ENCODE assay signal across 8 cellular contexts in the genomic region with DNA sequence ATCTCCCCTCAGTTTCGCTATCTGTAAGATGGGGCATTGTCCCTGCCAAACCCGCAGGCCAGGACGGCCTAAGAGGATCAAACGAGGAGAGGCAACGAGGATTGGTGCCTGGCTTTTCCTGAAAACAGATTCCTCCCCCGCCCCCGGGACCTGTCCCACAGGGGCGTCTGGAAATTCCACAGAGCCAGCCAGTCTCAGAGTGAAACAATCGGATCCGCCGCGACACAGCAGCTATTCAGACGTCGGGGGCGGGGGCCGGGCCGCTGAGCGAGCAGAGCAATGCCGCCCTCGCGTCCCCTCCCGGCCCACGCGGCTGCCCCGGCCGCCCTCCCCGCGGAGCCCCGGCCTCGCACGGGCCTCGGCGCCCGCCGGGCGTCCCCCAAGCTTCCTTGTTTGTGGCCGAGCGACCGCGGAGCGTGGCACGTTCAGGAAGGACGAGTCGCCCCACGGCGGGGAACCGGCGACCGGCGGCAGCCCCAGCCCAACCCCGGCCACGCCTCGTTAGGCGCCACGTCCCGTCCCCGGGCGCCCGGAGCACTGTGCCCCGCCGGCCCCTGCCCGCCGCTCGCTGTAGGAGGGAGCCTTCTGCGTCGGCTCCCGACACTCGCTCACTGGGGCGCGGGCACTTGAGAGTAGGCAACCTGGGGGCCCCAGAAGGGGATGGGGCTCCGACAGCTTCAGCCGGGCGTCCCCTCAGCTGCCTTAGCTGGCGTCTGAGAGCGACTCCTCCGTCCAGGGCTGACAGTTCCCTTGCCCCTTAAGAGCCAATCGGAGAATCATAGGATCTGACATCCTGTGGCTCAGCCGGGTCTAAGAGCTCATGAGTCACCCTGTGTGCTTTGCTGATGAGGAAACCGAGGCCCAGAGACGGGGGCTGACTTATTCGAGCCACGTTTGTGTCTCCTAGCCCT. TPM values are rescaled to one million over a fixed set of nuclear protein-coding genes. Genes with fewer than 3 reads are reported as not detected.
DNase-seq lines count a peak whose midpoint lies in the region; ATAC-seq and TF ChIP-seq lines count a peak whose summit lies in the region.

No MANE protein-coding gene starts in this region.

- peaks cover 11% of the 10 kb centered on the region for H3K27me3 ChIP-seq in NT2/D1 (ENCODE audit: insufficient read depth, insufficient read length)

- H3K9ac ChIP-seq in NT2/D1 (ENCODE audit: insufficient read length, low read depth): peak overlapping the region; percentile 81

- peak; percentile 66 for TF ChIP-seq POLR2A in erythroblast (IDR thresholded peaks at IDR 0.05; ENCODE audit: low read length)

- H3K36me3 ChIP-seq in NT2/D1 (ENCODE audit: insufficient read depth, insufficient read length, low read length): no peaks in the 10 kb centered on the region

- peak overlapping the region; percentile 61 for H3K4me3 ChIP-seq in NT2/D1 (ENCODE audit: insufficient read length, low read depth)

- no peak for ATAC-seq in GM21390 (IDR thresholded peaks at IDR 0.05; ENCODE audit: unreplicated experiment)

- H3K9me3 ChIP-seq in NT2/D1 (ENCODE audit: insufficient read depth, low read length): no peaks in the 10 kb centered on the region

- H3K4me1 ChIP-seq in NT2/D1 (ENCODE audit: insufficient read depth, insufficient read length): no peaks in the 10 kb centered on the region

- DNase-seq in DMS 273 (lab: John Stamatoyannopoulos, UW; ENCODE audit: unreplicated experiment) (peak; percentile 58), DMS 273 treated with DMSO at 0.1 percent for 48 hours (lab: John Stamatoyannopoulos, UW) (no peak), NT2/D1 (ENCODE audit: low read depth, low spot score) (no peak), activated T-cell treated with anti-CD3 and anti-CD28 coated beads for 4 hours (peak; percentile 53), erythroblast (lab: John Stamatoyannopoulos, UW) (peak; percentile 82 to 87), mucosa of gallbladder (ENCODE audit: low spot score) (peak; percentile 36)
- DNase-seq in stimulated activated CD8-positive, alpha-beta memory T cell treated with anti-CD3 and anti-CD28 coated beads, Interleukin-4, amount 100 ng/mL, for 24 hours (ENCODE audit: low read depth): peak; percentile 47

RNA-seq across cellular contexts. Expression of a gene that starts 29.7 kb away (rescaled TPM):
- 0.23 TPM for total RNA-seq in mucosa of gallbladder

RNA-seq across cellular contexts. Expression of a gene that starts 49.8 kb away (rescaled TPM):
- total RNA-seq in mucosa of gallbladder: 15.8 TPM

RNA-seq across cellular contexts. Expression of a gene that starts 49.9 kb away (rescaled TPM):
- 3.4 TPM for total RNA-seq in mucosa of gallbladder

Comparison
In these comparisons a context has a peak if more than half of its experiments do, and no peak if none do; other contexts are left out.
1. DNase-seq: peak in DMS 273 (single experiment), activated T-cell treated with anti-CD3 and anti-CD28 coated beads for 4 hours (single experiment), erythroblast (2 of 2), mucosa of gallbladder (single experiment) and stimulated activated CD8-positive, alpha-beta memory T cell treated with anti-CD3 and anti-CD28 coated beads, Interleukin-4, amount 100 ng/mL, for 24 hours (single experiment); none in DMS 273 treated with DMSO at 0.1 percent for 48 hours (single experiment) and NT2/D1 (single experiment).